In genomic region chr1:13814131-13814530, GRCh38 we compare ENCODE assay signal across 15 cellular contexts.
DNase-seq lines count a peak whose midpoint lies in the region; ATAC-seq and TF ChIP-seq lines count a peak whose summit lies in the region.
"Had no signal": no experiment of that assay in that cellular context is flagged by ENCODE, and none has a peak within 500 bp of the region (broad histone marks: within the 10 kb centered on the region; RNA-seq: fewer than 3 reads in every experiment).

No MANE protein-coding gene starts in this region.

- intact Hi-C loops in OCI-LY7 (cut with micrococcal nuclease; ENCODE audit: unreplicated experiment) (loop anchor here (5.0 kb wide), 1 partner anchor 297 kb away; no protein-coding TSS in a partner anchor), ovary (cut with DNase I) (loop anchor here in 1 of 4 donors (10.0 kb wide), 1 partner anchor 149 kb away; no protein-coding TSS in a partner anchor), upper lobe of right lung (cut with DNase I) (no loop called here), PC-9 (cut with micrococcal nuclease; ENCODE audit: unreplicated experiment) (loop anchor here (5.0 kb wide), 2 partner anchors 67 to 147 kb away; no protein-coding TSS in a partner anchor), mucosa of descending colon (cut with DNase I, micrococcal nuclease) (loop anchor here in 1 of 2 donors (10.0 kb wide), 1 partner anchor 149 kb away; no protein-coding TSS in a partner anchor)

- CTCF ChIA-PET in OCI-LY7 (lab: Charles Lee; ENCODE audit: unreplicated experiment) (interaction anchor here (1.4 kb wide), 1 partner anchor 149 kb away, joined by 3 read pairs; no protein-coding TSS in a partner anchor), PC-9 (lab: Charles Lee) (no interaction called here)

- H3K9me3 ChIP-seq in OCI-LY7 (ENCODE audit: low read length) = no peaks in the 10 kb centered on the region
- no peaks in the 10 kb centered on the region for H3K9me3 ChIP-seq in T-helper 17 cell (ENCODE audit: control insufficient read depth, low read length, poor library complexity, severe bottlenecking)
- no peaks in the 10 kb centered on the region for H3K9me3 ChIP-seq in ovary
- no peaks in the 10 kb centered on the region for H3K9me3 ChIP-seq in upper lobe of right lung
- no peaks in the 10 kb centered on the region for H3K9me3 ChIP-seq in PC-9 (ENCODE audit: insufficient read depth, low read depth)
- H3K9me3 ChIP-seq in mucosa of descending colon = no peaks in the 10 kb centered on the region
- H3K9me3 ChIP-seq: BE2C, HAP-1 had no signal

- peaks cover under 1% of the 10 kb centered on the region for H3K36me3 Mint-ChIP-seq in T-helper 17 cell (ENCODE audit: low read depth)

- TF ChIP-seq EP300 in ovary (IDR thresholded peaks at IDR 0.05) = no peak

- H3K4me2 ChIP-seq in OCI-LY7 (ENCODE audit: low read length) (no peak overlapping the region), PC-9 (no peak overlapping the region)

- peaks cover 27% of the 10 kb centered on the region for H3K4me1 Mint-ChIP-seq in T-helper 17 cell

- H4K20me1 ChIP-seq in OCI-LY7 (ENCODE audit: insufficient read depth, low read length) = no peaks in the 10 kb centered on the region
- no peaks in the 10 kb centered on the region for H4K20me1 ChIP-seq in PC-9 (ENCODE audit: insufficient read depth)

- H3K79me2 ChIP-seq in OCI-LY7 (ENCODE audit: insufficient read depth, low read depth, low read length) (no peaks in the 10 kb centered on the region), PC-9 (ENCODE audit: low read depth) (no peaks in the 10 kb centered on the region)

- H3K4me1 ChIP-seq in OCI-LY7 (ENCODE audit: insufficient read depth, low read length, poor library complexity, severe bottlenecking) (peaks cover 11% of the 10 kb centered on the region), ovary (ENCODE audit: insufficient read depth) (peaks cover 15% of the 10 kb centered on the region), upper lobe of right lung (no peaks in the 10 kb centered on the region), PC-9 (replicated peaks; ENCODE audit: insufficient read depth) (no peaks in the 10 kb centered on the region), mucosa of descending colon (ENCODE audit: low read depth) (no peaks in the 10 kb centered on the region)
- H3K4me1 ChIP-seq: BE2C, HAP-1 had no signal

- H3F3A ChIP-seq in PC-9 (ENCODE audit: insufficient read depth, low read depth) = no peaks in the 10 kb centered on the region

- TF ChIP-seq CTCF in OCI-LY7 (conservative IDR thresholded peaks at IDR 0.05; ENCODE audit: low read length) = no peak
- TF ChIP-seq CTCF in ovary (IDR thresholded peaks at IDR 0.05) = no peak
- no peak for TF ChIP-seq CTCF in upper lobe of right lung (IDR thresholded peaks at IDR 0.05)
- no peak for TF ChIP-seq CTCF in PC-9 (conservative IDR thresholded peaks at IDR 0.05)
- TF ChIP-seq CTCF in mucosa of descending colon (IDR thresholded peaks at IDR 0.05) = no peak

- no peak overlapping the region for H3K4me3 ChIP-seq in OCI-LY7 (ENCODE audit: low read depth, low read length, poor library complexity, severe bottlenecking)
- no peak overlapping the region for H3K4me3 ChIP-seq in ovary
- no peak overlapping the region for H3K4me3 ChIP-seq in upper lobe of right lung
- H3K4me3 ChIP-seq in PC-9 = no peak overlapping the region
- H3K4me3 ChIP-seq in mucosa of descending colon = no peak overlapping the region
- H3K4me3 ChIP-seq: GM12878, HAP-1 had no signal

- no peaks in the 10 kb centered on the region for H3K27me3 Mint-ChIP-seq in T-helper 17 cell
- H3K27me3 Mint-ChIP-seq: CD4-positive, CD25-positive, alpha-beta regulatory T cell; IgD-negative memory B cell had no signal

- no peak for DNase-seq in OCI-LY7 (ENCODE audit: low spot score)
- no peak for DNase-seq in T-helper 17 cell
- peak; percentile 71 to 82 (median 76) for DNase-seq in ovary
- DNase-seq in upper lobe of right lung = peak; percentile 31
- no peak for DNase-seq in PC-9
- DNase-seq in mucosa of descending colon = no peak
- DNase-seq: ACHN, COR-L47, DMS 273 treated with DMSO at 0.1 percent for 48 hours, DMS53 had no signal

- H3K36me3 ChIP-seq in OCI-LY7 (ENCODE audit: insufficient read depth, low read length) (no peaks in the 10 kb centered on the region), ovary (no peaks in the 10 kb centered on the region), upper lobe of right lung (peaks cover 14% of the 10 kb centered on the region), PC-9 (ENCODE audit: low read depth) (no peaks in the 10 kb centered on the region), mucosa of descending colon (ENCODE audit: low read depth) (no peaks in the 10 kb centered on the region)
- H3K36me3 ChIP-seq: BE2C, HAP-1 had no signal

- BruUV-seq in OCI-LY7 (replicated peaks; lab: Mats Ljungman, UMichigan) = no TSS peak
- no TSS peak for BruUV-seq in PC-9 (replicated peaks; lab: Mats Ljungman, UMichigan)

- H3K27ac Mint-ChIP-seq in T-helper 17 cell = peak overlapping the region; percentile 37
- H3K27ac Mint-ChIP-seq: CD4-positive, CD25-positive, alpha-beta regulatory T cell had no signal

- TF ChIP-seq POLR2A in ovary (IDR thresholded peaks at IDR 0.05) = no peak

- POLR2A ChIA-PET in OCI-LY7 (lab: Charles Lee) (no interaction called here), PC-9 (lab: Charles Lee; ENCODE audit: unreplicated experiment) (no interaction called here)

- H3K27ac ChIP-seq in OCI-LY7 (ENCODE audit: low read depth, low read length, poor library complexity, severe bottlenecking) = no peak overlapping the region
- no peak overlapping the region for H3K27ac ChIP-seq in ovary
- H3K27ac ChIP-seq in upper lobe of right lung = no peak overlapping the region
- no peak overlapping the region for H3K27ac ChIP-seq in PC-9

- ATAC-seq in T-helper 17 cell (no peak), upper lobe of right lung (no peak), mucosa of descending colon (no peak)

- H2AFZ ChIP-seq in OCI-LY7 (ENCODE audit: low read length) (peak overlapping the region; percentile 67; the same call in 1 of the 2 replicates), PC-9 (no peak overlapping the region)

- H3K4me3 Mint-ChIP-seq in T-helper 17 cell = no peak overlapping the region
- H3K4me3 Mint-ChIP-seq: CD4-positive, CD25-positive, alpha-beta regulatory T cell had no signal

- 12 to 37% (median 30%) methylated on average over 7 of the region's 7 CpGs for WGBS in ovary, 3 donors

- H3K9me2 ChIP-seq in OCI-LY7 (ENCODE audit: insufficient read depth, low read length) = no peaks in the 10 kb centered on the region
- no peaks in the 10 kb centered on the region for H3K9me2 ChIP-seq in PC-9 (ENCODE audit: insufficient read depth)

- H3K27me3 ChIP-seq in ovary = no peaks in the 10 kb centered on the region
- no peaks in the 10 kb centered on the region for H3K27me3 ChIP-seq in upper lobe of right lung
- H3K27me3 ChIP-seq in PC-9 (ENCODE audit: insufficient read depth, low read depth) = no peaks in the 10 kb centered on the region
- H3K27me3 ChIP-seq: BE2C had no signal

Comparison
In these comparisons a context has a peak if more than half of its experiments do, and no peak if none do; other contexts are left out.
1. DNase-seq: peak in ovary (5 of 5) and upper lobe of right lung (single experiment); none in OCI-LY7 (single experiment), T-helper 17 cell (0 of 3), PC-9 (0 of 2) and mucosa of descending colon (0 of 3).